ENCODE assay signal across 33 cellular contexts in the genomic region with DNA sequence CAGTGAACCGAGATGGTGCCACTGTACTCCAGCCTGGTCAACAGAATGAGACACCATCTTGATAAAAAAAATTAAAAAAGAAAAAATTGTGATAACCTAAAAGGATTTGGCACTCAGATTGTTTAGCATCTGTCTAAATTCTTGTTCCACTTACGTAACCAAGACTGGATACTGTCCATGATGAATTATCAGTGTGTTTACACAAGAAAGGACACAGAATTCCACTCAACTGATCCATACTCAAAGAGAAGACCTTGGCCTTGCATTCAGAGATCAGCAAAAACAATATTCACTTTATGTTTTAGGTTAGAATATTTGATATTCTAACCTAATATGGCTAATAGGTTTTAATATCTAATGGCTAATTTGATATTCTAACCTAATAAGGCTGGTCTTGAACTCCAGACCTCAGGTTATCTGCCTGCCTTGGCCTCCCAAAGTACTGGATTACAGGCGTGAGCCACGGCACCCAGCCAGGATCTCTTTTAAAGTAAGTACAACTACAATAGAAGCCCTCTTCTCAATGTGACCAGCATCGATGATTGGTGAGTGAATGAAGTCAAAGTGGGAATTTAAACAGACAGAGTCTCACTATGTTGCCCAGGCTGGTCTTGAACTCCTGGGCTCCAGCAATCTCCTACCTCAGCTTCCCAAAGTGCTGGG. TPM values are rescaled to one million over a fixed set of nuclear protein-coding genes. Genes with fewer than 3 reads are reported as not detected.
DNase-seq lines count a peak whose midpoint lies in the region; TF ChIP-seq lines count a peak whose summit lies in the region.
"Had no signal": no experiment of that assay in that cellular context is flagged by ENCODE, and none has a peak within 500 bp of the region (broad histone marks: within the 10 kb centered on the region; RNA-seq: fewer than 3 reads in every experiment).

No MANE protein-coding gene starts in this region.

- H3K4me3 ChIP-seq in fibroblast of the aortic adventitia (ENCODE audit: low read depth, low read length) (no peak overlapping the region), esophagus muscularis mucosa (no peak overlapping the region)
- H3K4me3 ChIP-seq: dorsolateral prefrontal cortex, HAP-1, heart right ventricle, lung, smooth muscle cell, upper lobe of right lung had no signal

- H3K27me3 Mint-ChIP-seq in immature natural killer cell (ENCODE audit: low read depth in 3 of 3), result peaks cover 0 to 2% (median 1%) of the 10 kb centered on the region in 3 donors

- no peak for TF ChIP-seq EP300 in esophagus muscularis mucosa (IDR thresholded peaks at IDR 0.05)

- no peaks in the 10 kb centered on the region for H3K9me3 ChIP-seq in esophagus muscularis mucosa
- H3K9me3 ChIP-seq: HAP-1, heart right ventricle, SK-N-SH, upper lobe of right lung had no signal

- peak overlapping the region in 1 of 4 donors; percentile 42 for H3K27ac ChIP-seq in esophagus muscularis mucosa (replicated peaks in 1 of 4)
- H3K27ac ChIP-seq: dorsolateral prefrontal cortex, heart right ventricle, upper lobe of right lung had no signal

- no peaks in the 10 kb centered on the region for H3K9me3 Mint-ChIP-seq in immature natural killer cell
- H3K9me3 Mint-ChIP-seq: activated B cell treated with CpG ODN at 0.5 μM for 24 hours; activated T-cell treated with anti-CD3 and anti-CD28 coated beads, Interleukin-2, amount 50 U/mL, for 4 hours; CD8-positive, alpha-beta T cell; natural killer cell treated with Interleukin-12 subunit alpha and Interleukin-12 subunit beta and Interleukin-15 and Interleukin-18, amount 100 ng/mL, for 72 hours; T-helper 1 cell treated with Interleukin-12 subunit alpha and Interleukin-12 subunit beta and Interleukin-4 antibody, amounts not matched to agents 30 μg/mL and 1 μg/mL, for 36 hours had no signal

- no peaks in the 10 kb centered on the region for H3K36me3 ChIP-seq in esophagus muscularis mucosa
- H3K36me3 ChIP-seq: HAP-1, heart right ventricle, upper lobe of right lung had no signal

- H3K27ac Mint-ChIP-seq in immature natural killer cell, result no peak overlapping the region
- H3K27ac Mint-ChIP-seq: activated B cell treated with CpG ODN at 0.5 μM for 24 hours; CD8-positive, alpha-beta T cell; natural killer cell treated with Interleukin-12 subunit alpha and Interleukin-12 subunit beta and Interleukin-15 and Interleukin-18, amount 100 ng/mL, for 72 hours; T-helper 1 cell treated with Interleukin-12 subunit alpha and Interleukin-12 subunit beta and Interleukin-4 antibody, amounts not matched to agents 30 μg/mL and 1 μg/mL, for 36 hours had no signal

- DNase-seq in GM03348 (ENCODE audit: low spot score) (peak; percentile 67), amniotic epithelial cell (ENCODE audit: low read depth) (peak; percentile 42), fibroblast of the aortic adventitia (ENCODE audit: low read depth) (peak; percentile 65), posterior vena cava (ENCODE audit: low spot score) (peak; percentile 42), SKM-1 treated with dmso at 0.1 percent for 144 hours (lab: John Stamatoyannopoulos, UW; ENCODE audit: unreplicated experiment) (no peak), immature natural killer cell (no peak), esophagus muscularis mucosa (ENCODE audit: extremely low spot score) (no peak)
- no peak for DNase-seq in activated CD4-positive, alpha-beta T cell treated with anti-CD3 and anti-CD28 coated beads for 4 hours
- DNase-seq: activated B cell treated with CpG ODN at 0.5 μM for 24 hours; activated CD4-positive, alpha-beta T cell treated with anti-CD3 and anti-CD28 coated beads, Interleukin-2, amount 50 U/mL, for 1 hour; activated gamma-delta T cell treated with Interleukin-2 at 50 U/mL for 16 hours; activated T-cell treated with anti-CD3 and anti-CD28 coated beads, Interleukin-2, amount 50 U/mL, for 4 hours; CD8-positive, alpha-beta T cell; cerebellar nuclear complex; DMS 273 treated with DMSO at 0.1 percent for 48 hours; dorsolateral prefrontal cortex; foreskin melanocyte; heart right ventricle; KG1; NCI-H1417 treated with DMSO at 0.1 percent for 48 hours; NCI-H2029 treated with DMSO at 0.1 percent for 48 hours; NCI-H526; NK-92 treated with Interleukin-12 subunit alpha and Interleukin-12 subunit beta, amount 100 ng/mL, for 24 hours; PC-3; SK-N-SH; stimulated activated CD4-positive, alpha-beta T cell treated with anti-CD3 and anti-CD28 coated beads, Interleukin-1b, Interleukin-23, amount 100 ng/mL, for 48 hours; stimulated activated naive CD4-positive, alpha-beta T cell treated with Interleukin-2 at 50 U/mL for 16 hours; upper lobe of right lung had no signal

- H3K4me1 ChIP-seq in esophagus muscularis mucosa, result peaks cover 0 to 8% (median 2%) of the 10 kb centered on the region in 4 donors
- H3K4me1 ChIP-seq: upper lobe of right lung had no signal

- no peak overlapping the region for H3K4me3 Mint-ChIP-seq in immature natural killer cell
- H3K4me3 Mint-ChIP-seq: activated B cell treated with CpG ODN at 0.5 μM for 24 hours; activated T-cell treated with anti-CD3 and anti-CD28 coated beads, Interleukin-2, amount 50 U/mL, for 4 hours; CD8-positive, alpha-beta T cell; natural killer cell treated with Interleukin-12 subunit alpha and Interleukin-12 subunit beta and Interleukin-15 and Interleukin-18, amount 100 ng/mL, for 72 hours; T-helper 1 cell treated with Interleukin-12 subunit alpha and Interleukin-12 subunit beta and Interleukin-4 antibody, amounts not matched to agents 30 μg/mL and 1 μg/mL, for 36 hours had no signal

- no peaks in the 10 kb centered on the region for H3K27me3 ChIP-seq in esophagus muscularis mucosa
- H3K27me3 ChIP-seq: upper lobe of right lung had no signal

- no peak for TF ChIP-seq CTCF in fibroblast of the aortic adventitia (IDR thresholded peaks at IDR 0.05; ENCODE audit: insufficient read depth, low read length)
- no peak for TF ChIP-seq CTCF in esophagus muscularis mucosa (IDR thresholded peaks at IDR 0.05)

- intact Hi-C loops in posterior vena cava (cut with DNase I) (no loop called here), esophagus muscularis mucosa (cut with DNase I) (no loop called here)

- TF ChIP-seq POLR2A in esophagus muscularis mucosa (IDR thresholded peaks at IDR 0.05; ENCODE audit: low read depth), result no peak

- no peaks in the 10 kb centered on the region for H3K4me1 Mint-ChIP-seq in immature natural killer cell

- H3K36me3 Mint-ChIP-seq in immature natural killer cell, result no peaks in the 10 kb centered on the region
- H3K36me3 Mint-ChIP-seq: CD8-positive, alpha-beta T cell; natural killer cell treated with Interleukin-12 subunit alpha and Interleukin-12 subunit beta and Interleukin-15 and Interleukin-18, amount 100 ng/mL, for 72 hours had no signal

- 72% methylated on average over 5 of the region's 5 CpGs for WGBS in esophagus muscularis mucosa

RNA-seq across cellular contexts. Expression of a gene that starts 43.1 kb away (rescaled TPM):
- 44.2 and 98.5 TPM in 2 replicates for total RNA-seq in fibroblast of the aortic adventitia (ENCODE audit: low replicate concordance)
- 10 to 100 TPM; 42.1 to 47.6 TPM for total RNA-seq in posterior vena cava
- polyA plus RNA-seq in immature natural killer cell, result 10 to 100 TPM; 41.5 to 57.4 (median 43.8) TPM
- total RNA-seq in esophagus muscularis mucosa, result 100 to 1,000 TPM in 2 of 4 donors, 10 to 100 TPM in 2; 74.8 to 125 (median 101) TPM

Comparison
In these comparisons a context has a peak if more than half of its experiments do, and no peak if none do; other contexts are left out.
1. DNase-seq: peak in GM03348 (single experiment), amniotic epithelial cell (single experiment), fibroblast of the aortic adventitia (single experiment) and posterior vena cava (single experiment); none in SKM-1 treated with dmso at 0.1 percent for 144 hours (single experiment), immature natural killer cell (0 of 3), esophagus muscularis mucosa (single experiment) and activated CD4-positive, alpha-beta T cell treated with anti-CD3 and anti-CD28 coated beads for 4 hours (0 of 2).